ENCODE assay signal across 25 cellular contexts in the genomic region with DNA sequence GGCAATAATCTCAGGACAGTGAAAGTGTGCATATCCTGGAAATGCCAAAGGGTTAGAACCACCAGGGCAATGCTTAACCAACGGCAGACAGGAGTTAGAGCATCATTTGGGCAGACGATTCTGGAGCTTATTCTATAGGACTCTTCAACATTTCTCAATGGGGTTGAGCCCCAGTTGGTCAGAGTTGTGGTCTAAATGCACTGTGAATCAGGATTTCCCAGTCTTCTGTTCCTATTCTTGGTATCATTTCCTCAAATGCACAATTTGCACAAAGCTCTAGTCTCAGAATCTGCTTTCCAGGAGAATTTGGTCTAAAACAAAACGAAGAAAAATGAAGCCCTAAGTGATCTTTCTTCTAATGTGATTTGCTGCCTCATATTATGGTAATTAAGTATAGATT.
"Had no signal": no experiment of that assay in that cellular context is flagged by ENCODE, and none has a peak within 500 bp of the region (broad histone marks: within the 10 kb centered on the region; RNA-seq: fewer than 3 reads in every experiment).

No MANE protein-coding gene starts in this region.

- H3K36me3 ChIP-seq: esophagus muscularis mucosa, heart right ventricle, ovary, sigmoid colon, thyroid gland, upper lobe of left lung had no signal

- ATAC-seq: activated naive CD8-positive, alpha-beta T cell treated with anti-CD3 and anti-CD28 coated beads, Interleukin-2, amount 50 U/mL, for 24 hours; activated T-cell treated with anti-CD3 and anti-CD28 coated beads, Interleukin-2, amount 50 U/mL, for 4 hours; foreskin keratinocyte; heart right ventricle; naive thymus-derived CD4-positive, alpha-beta T cell; psoas muscle; stimulated activated effector memory CD8-positive, alpha-beta T cell treated with anti-CD3 and anti-CD28 coated beads, Interleukin-12 subunit alpha, Interleukin-12 subunit beta, amount 100 ng/mL, for 72 hours; stimulated activated naive CD8-positive, alpha-beta T cell treated with anti-CD3 and anti-CD28 coated beads, Interleukin-15, amount 100 ng/mL, for 72 hours; T-helper 17 cell had no signal

- H3K4me3 Mint-ChIP-seq: activated CD4-positive, alpha-beta memory T cell treated with anti-CD3 and anti-CD28 coated beads for 36 hours; activated CD4-positive, alpha-beta T cell treated with anti-CD3 and anti-CD28 coated beads, Interleukin-2, amount 10 ng/mL, durations not matched to agents 24 days and 14 days; activated naive CD4-positive, alpha-beta T cell treated with anti-CD3 and anti-CD28 coated beads, Interleukin-2, amount 50 U/mL, for 24 hours; activated naive CD8-positive, alpha-beta T cell treated with anti-CD3 and anti-CD28 coated beads, Interleukin-2, amount 50 U/mL, for 24 hours; activated T-cell treated with anti-CD3 and anti-CD28 coated beads, Interleukin-2, amount 50 U/mL, for 4 hours; mesothelial cell of epicardium; naive thymus-derived CD4-positive, alpha-beta T cell; stimulated activated effector memory CD8-positive, alpha-beta T cell treated with anti-CD3 and anti-CD28 coated beads, Interleukin-12 subunit alpha, Interleukin-12 subunit beta, amount 100 ng/mL, for 72 hours; stimulated activated naive CD8-positive, alpha-beta T cell treated with anti-CD3 and anti-CD28 coated beads, Interleukin-15, amount 100 ng/mL, for 72 hours; T-helper 17 cell had no signal

- H3K4me1 ChIP-seq: foreskin keratinocyte, sigmoid colon, thyroid gland, upper lobe of left lung had no signal

- DNase-seq: activated CD4-positive, alpha-beta memory T cell treated with anti-CD3 and anti-CD28 coated beads for 36 hours; activated CD4-positive, alpha-beta T cell treated with anti-CD3 and anti-CD28 coated beads, Interleukin-2, amount 10 ng/mL, durations not matched to agents 24 days and 14 days; activated CD4-positive, CD25-positive, alpha-beta regulatory T cell treated with anti-CD3 and anti-CD28 coated beads, Interleukin-2, amount 50 U/mL, for 72 hours; activated naive CD8-positive, alpha-beta T cell treated with anti-CD3 and anti-CD28 coated beads, Interleukin-2, amount 50 U/mL, for 24 hours; activated T-cell treated with anti-CD3 and anti-CD28 coated beads, Interleukin-2, amount 50 U/mL, for 4 hours; amygdala; central memory CD4-positive, alpha-beta T cell; foreskin keratinocyte; heart right ventricle; naive thymus-derived CD4-positive, alpha-beta T cell; ovary; psoas muscle; sigmoid colon; small intestine; stimulated activated CD4-positive, alpha-beta T cell treated with anti-CD3 and anti-CD28 coated beads, Interleukin-4, amount 100 ng/mL, for 24 hours; stimulated activated naive CD8-positive, alpha-beta T cell treated with anti-CD3 and anti-CD28 coated beads, Interleukin-15, amount 100 ng/mL, for 72 hours; T-helper 17 cell; T1000; thyroid gland; upper lobe of left lung had no signal

- H3K36me3 Mint-ChIP-seq: activated CD4-positive, alpha-beta memory T cell treated with anti-CD3 and anti-CD28 coated beads for 36 hours; activated naive CD4-positive, alpha-beta T cell treated with anti-CD3 and anti-CD28 coated beads, Interleukin-2, amount 50 U/mL, for 24 hours; mesothelial cell of epicardium; naive thymus-derived CD4-positive, alpha-beta T cell; stimulated activated effector memory CD8-positive, alpha-beta T cell treated with anti-CD3 and anti-CD28 coated beads, Interleukin-12 subunit alpha, Interleukin-12 subunit beta, amount 100 ng/mL, for 72 hours had no signal

- H3K9me3 Mint-ChIP-seq: activated CD4-positive, alpha-beta memory T cell treated with anti-CD3 and anti-CD28 coated beads for 36 hours; activated CD4-positive, alpha-beta T cell treated with anti-CD3 and anti-CD28 coated beads, Interleukin-2, amount 10 ng/mL, durations not matched to agents 24 days and 14 days; activated naive CD4-positive, alpha-beta T cell treated with anti-CD3 and anti-CD28 coated beads, Interleukin-2, amount 50 U/mL, for 24 hours; activated naive CD8-positive, alpha-beta T cell treated with anti-CD3 and anti-CD28 coated beads, Interleukin-2, amount 50 U/mL, for 24 hours; activated T-cell treated with anti-CD3 and anti-CD28 coated beads, Interleukin-2, amount 50 U/mL, for 4 hours; activated T-helper 2 cell treated with anti-CD3 and anti-CD28 coated beads, Interferon-gamma antibody, Interleukin-2, Interleukin-4, amounts not matched to agents 10 μg/mL and 5 μg/mL and 100 μg/mL, durations not matched to agents 14 hours and 24 hours and 36 hours; mesothelial cell of epicardium; stimulated activated effector memory CD8-positive, alpha-beta T cell treated with anti-CD3 and anti-CD28 coated beads, Interleukin-12 subunit alpha, Interleukin-12 subunit beta, amount 100 ng/mL, for 72 hours; stimulated activated naive CD8-positive, alpha-beta T cell treated with anti-CD3 and anti-CD28 coated beads, Interleukin-15, amount 100 ng/mL, for 72 hours had no signal

- H3K27me3 Mint-ChIP-seq: activated CD4-positive, alpha-beta memory T cell treated with anti-CD3 and anti-CD28 coated beads for 36 hours; activated CD4-positive, alpha-beta T cell treated with anti-CD3 and anti-CD28 coated beads, Interleukin-2, amount 10 ng/mL, durations not matched to agents 24 days and 14 days; activated naive CD4-positive, alpha-beta T cell treated with anti-CD3 and anti-CD28 coated beads, Interleukin-2, amount 50 U/mL, for 24 hours; activated naive CD8-positive, alpha-beta T cell treated with anti-CD3 and anti-CD28 coated beads, Interleukin-2, amount 50 U/mL, for 24 hours; stimulated activated naive CD8-positive, alpha-beta T cell treated with anti-CD3 and anti-CD28 coated beads, Interleukin-15, amount 100 ng/mL, for 72 hours; T-helper 17 cell had no signal

- H3K4me1 Mint-ChIP-seq: activated CD4-positive, alpha-beta T cell treated with anti-CD3 and anti-CD28 coated beads, Interleukin-2, amount 10 ng/mL, durations not matched to agents 24 days and 14 days; activated naive CD4-positive, alpha-beta T cell treated with anti-CD3 and anti-CD28 coated beads, Interleukin-2, amount 50 U/mL, for 24 hours; activated naive CD8-positive, alpha-beta T cell treated with anti-CD3 and anti-CD28 coated beads, Interleukin-2, amount 50 U/mL, for 24 hours; naive thymus-derived CD4-positive, alpha-beta T cell; stimulated activated effector memory CD8-positive, alpha-beta T cell treated with anti-CD3 and anti-CD28 coated beads, Interleukin-12 subunit alpha, Interleukin-12 subunit beta, amount 100 ng/mL, for 72 hours; stimulated activated naive CD8-positive, alpha-beta T cell treated with anti-CD3 and anti-CD28 coated beads, Interleukin-15, amount 100 ng/mL, for 72 hours; T-helper 17 cell had no signal

- H3K4me3 ChIP-seq: esophagus muscularis mucosa, heart right ventricle, ovary, psoas muscle, sigmoid colon, thyroid gland, upper lobe of left lung had no signal

- H3K9me3 ChIP-seq: esophagus muscularis mucosa, heart right ventricle, ovary, psoas muscle, sigmoid colon, thyroid gland, upper lobe of left lung had no signal

- H3K27ac Mint-ChIP-seq: activated CD4-positive, alpha-beta memory T cell treated with anti-CD3 and anti-CD28 coated beads for 36 hours; activated CD4-positive, alpha-beta T cell treated with anti-CD3 and anti-CD28 coated beads, Interleukin-2, amount 10 ng/mL, durations not matched to agents 24 days and 14 days; activated naive CD4-positive, alpha-beta T cell treated with anti-CD3 and anti-CD28 coated beads, Interleukin-2, amount 50 U/mL, for 24 hours; activated naive CD8-positive, alpha-beta T cell treated with anti-CD3 and anti-CD28 coated beads, Interleukin-2, amount 50 U/mL, for 24 hours; activated T-helper 2 cell treated with anti-CD3 and anti-CD28 coated beads, Interferon-gamma antibody, Interleukin-2, Interleukin-4, amounts not matched to agents 10 μg/mL and 5 μg/mL and 100 μg/mL, durations not matched to agents 14 hours and 24 hours and 36 hours; mesothelial cell of epicardium; naive thymus-derived CD4-positive, alpha-beta T cell; stimulated activated effector memory CD8-positive, alpha-beta T cell treated with anti-CD3 and anti-CD28 coated beads, Interleukin-12 subunit alpha, Interleukin-12 subunit beta, amount 100 ng/mL, for 72 hours; stimulated activated naive CD8-positive, alpha-beta T cell treated with anti-CD3 and anti-CD28 coated beads, Interleukin-15, amount 100 ng/mL, for 72 hours; T-helper 17 cell had no signal

- H3K27me3 ChIP-seq: esophagus muscularis mucosa, foreskin keratinocyte, heart right ventricle, ovary, sigmoid colon, thyroid gland, upper lobe of left lung had no signal

- H3K27ac ChIP-seq: esophagus muscularis mucosa, foreskin keratinocyte, heart right ventricle, ovary, psoas muscle, sigmoid colon, thyroid gland, upper lobe of left lung had no signal
